Comparison of ENCODE assay signal across 17 cellular contexts in genomic region chr7:138932870-138933269, GRCh38. TPM values are rescaled to one million over a fixed set of nuclear protein-coding genes. Genes with fewer than 3 reads are reported as not detected.
A peak's percentile ranks its signal among the peaks of the same experiment; 100 is the strongest.
DNase-seq lines count a peak whose midpoint lies in the region; ATAC-seq and TF ChIP-seq lines count a peak whose summit lies in the region.
"Had no signal": no experiment of that assay in that cellular context is flagged by ENCODE, and none has a peak within 500 bp of the region (broad histone marks: within the 10 kb centered on the region; RNA-seq: fewer than 3 reads in every experiment).

No MANE protein-coding gene starts in this region.

- H3K9me3 Mint-ChIP-seq in WTC11 (no peaks in the 10 kb centered on the region), endothelial cell (ENCODE audit: unreplicated experiment) (no peaks in the 10 kb centered on the region)
- H3K9me3 Mint-ChIP-seq: CD4-positive, CD25-positive, alpha-beta regulatory T cell; CD8-positive, alpha-beta memory T cell had no signal

- H3K9me3 ChIP-seq in trophoblast cell (ENCODE audit: insufficient read depth, low read depth, low read length), result no peaks in the 10 kb centered on the region
- H3K9me3 ChIP-seq in SK-N-SH, result no peaks in the 10 kb centered on the region
- H3K9me3 ChIP-seq: BE2C had no signal

- CTCF ChIA-PET in WTC11 (lab: Charles Lee) (interaction anchor here (1.0 to 1.2 kb wide), 2 partner anchors 13 to 46 kb away, joined by 3 to 4 read pairs; no protein-coding TSS in a partner anchor), SK-N-SH (lab: Yijun Ruan, JAX) (interaction anchor here (1.0 to 1.6 kb wide), 3 partner anchors 8 to 142 kb away, joined by 3 to 6 read pairs (median 4); no protein-coding TSS in a partner anchor)

- H3K4me3 ChIP-seq in trophoblast cell (ENCODE audit: low read depth, low read length) (no peak overlapping the region), SK-N-SH (ENCODE audit: low read depth in 2 of 2, low read length in 1 of 2) (no peak overlapping the region)

- ATAC-seq in WTC11 (no peak), HG03521 (IDR thresholded peaks at IDR 0.05; ENCODE audit: unreplicated experiment) (no peak), GM21723 (IDR thresholded peaks at IDR 0.05; ENCODE audit: unreplicated experiment) (no peak)

- H2AK5ac ChIP-seq in trophoblast cell (ENCODE audit: low read length), result no peak overlapping the region

- H2BK5ac ChIP-seq in trophoblast cell (ENCODE audit: low read depth, low read length, poor library complexity), result no peak overlapping the region

- H3K23ac ChIP-seq in trophoblast cell (ENCODE audit: low read length), result no peak overlapping the region

- H3K79me2 ChIP-seq in trophoblast cell (ENCODE audit: control insufficient read depth, insufficient read depth, low read length, poor library complexity), result peaks cover 2% of the 10 kb centered on the region
- peaks cover 4% of the 10 kb centered on the region; the same call in 1 of the 2 replicates for H3K79me2 ChIP-seq in SK-N-SH (ENCODE audit: insufficient read depth)

- H4K91ac ChIP-seq in trophoblast cell (ENCODE audit: low read depth, low read length), result no peak overlapping the region

- H3F3A ChIP-seq in SK-N-SH (replicated peaks; ENCODE audit: insufficient read depth), result peaks cover 25% of the 10 kb centered on the region

- no peaks in the 10 kb centered on the region for H3K27me3 ChIP-seq in trophoblast cell (ENCODE audit: insufficient read depth, low read length)
- no peaks in the 10 kb centered on the region for H3K27me3 ChIP-seq in SK-N-SH (ENCODE audit: insufficient read depth)
- H3K27me3 ChIP-seq: BE2C had no signal

- DNase-seq in WTC11 (ENCODE audit: low spot score), result no peak
- no peak for DNase-seq in endothelial cell (ENCODE audit: low spot score)
- no peak for DNase-seq in trophoblast cell
- DNase-seq in NCI-H446 (lab: John Stamatoyannopoulos, UW), result no peak
- no peak for DNase-seq in SK-N-SH
- DNase-seq: ACHN; BE2C; C1 segment of cervical spinal cord; CD4-positive, CD25-positive, alpha-beta regulatory T cell; CD8-positive, alpha-beta memory T cell; DMS153; DMS79; GDM1; HCEC 1CT had no signal

- H3K36me3 ChIP-seq in trophoblast cell (ENCODE audit: control insufficient read depth in 1 of 2, insufficient read depth in 2 of 2, low read length in 2 of 2) (no peaks in the 10 kb centered on the region), SK-N-SH (replicated peaks in 1 of 2; ENCODE audit: control insufficient read depth in 1 of 2, insufficient read depth in 2 of 2, low read length in 1 of 2) (no peaks in the 10 kb centered on the region)

- TF ChIP-seq EP300 in SK-N-SH (IDR thresholded peaks at IDR 0.05; ENCODE audit: borderline replicate concordance in 1 of 2, low read depth in 1 of 2, low read length in 1 of 2), result no peak

- peaks cover 10% of the 10 kb centered on the region for H3K79me1 ChIP-seq in trophoblast cell (ENCODE audit: low read length)

- H3K27ac Mint-ChIP-seq in WTC11 (peak overlapping the region; percentile 77), endothelial cell (ENCODE audit: unreplicated experiment) (no peak overlapping the region)
- H3K27ac Mint-ChIP-seq: CD4-positive, CD25-positive, alpha-beta regulatory T cell; CD8-positive, alpha-beta memory T cell had no signal

- TF ChIP-seq CTCF in WTC11 (IDR thresholded peaks at IDR 0.05) (no peak), endothelial cell (IDR thresholded peaks at IDR 0.05; ENCODE audit: unreplicated experiment) (no peak), SK-N-SH (IDR thresholded peaks at IDR 0.05) (no peak)

- H2BK120ac ChIP-seq in trophoblast cell (ENCODE audit: insufficient read depth, low read length, poor library complexity), result no peak overlapping the region

- H3K4me2 ChIP-seq in trophoblast cell (ENCODE audit: low read length) (no peak overlapping the region), SK-N-SH (no peak overlapping the region)

- no peak overlapping the region for H2AFZ ChIP-seq in trophoblast cell (ENCODE audit: insufficient read depth, low read length, poor library complexity)
- H2AFZ ChIP-seq in SK-N-SH (ENCODE audit: low read depth), result no peak overlapping the region

- H3K4me3 Mint-ChIP-seq in WTC11 (no peak overlapping the region), endothelial cell (ENCODE audit: unreplicated experiment) (peak overlapping the region; percentile 8)
- H3K4me3 Mint-ChIP-seq: CD4-positive, CD25-positive, alpha-beta regulatory T cell; CD8-positive, alpha-beta memory T cell had no signal

- H3K27me3 Mint-ChIP-seq in WTC11 (ENCODE audit: low read depth), result no peaks in the 10 kb centered on the region
- no peaks in the 10 kb centered on the region for H3K27me3 Mint-ChIP-seq in endothelial cell (ENCODE audit: unreplicated experiment)

- no peak overlapping the region for H3K14ac ChIP-seq in trophoblast cell (ENCODE audit: low read length)

- no CpG with 5 or more reads among the region's 12 CpGs for WGBS in trophoblast cell (ENCODE audit: extremely low coverage, insufficient coverage, insufficient read length)
- WGBS in SK-N-SH (ENCODE audit: low lambda C conversion rate), result 97% methylated on average over 12 of the region's 12 CpGs

- H4K8ac ChIP-seq in trophoblast cell (ENCODE audit: low read depth, low read length), result no peak overlapping the region

- H3K9ac ChIP-seq in trophoblast cell (ENCODE audit: low read length), result no peak overlapping the region
- no peak overlapping the region for H3K9ac ChIP-seq in SK-N-SH

- no peaks in the 10 kb centered on the region for H4K20me1 ChIP-seq in SK-N-SH (ENCODE audit: insufficient read depth)

- POLR2A ChIA-PET in WTC11 (lab: Charles Lee) (interaction anchor here (0.7 kb wide), 1 partner anchor 1268 kb away, joined by 4 read pairs; no protein-coding TSS in a partner anchor), SK-N-SH (lab: Yijun Ruan, JAX) (no interaction called here)

- H3K27ac ChIP-seq in trophoblast cell (ENCODE audit: low read depth, low read length), result no peak overlapping the region
- H3K27ac ChIP-seq in SK-N-SH (ENCODE audit: low read depth in 2 of 2, low read length in 1 of 2), result no peak overlapping the region
- H3K27ac ChIP-seq: HL-60 had no signal

- H2BK12ac ChIP-seq in trophoblast cell (ENCODE audit: low read length), result peak overlapping the region; percentile 37

- TF ChIP-seq RAD21 in SK-N-SH (IDR thresholded peaks at IDR 0.05; ENCODE audit: low read length), result no peak

- no peak overlapping the region for H3K4ac ChIP-seq in trophoblast cell (ENCODE audit: low read depth, low read length)

- peaks cover 27% of the 10 kb centered on the region for H3K4me1 Mint-ChIP-seq in WTC11
- H3K4me1 Mint-ChIP-seq in endothelial cell (ENCODE audit: unreplicated experiment), result peaks cover 24% of the 10 kb centered on the region
- H3K4me1 Mint-ChIP-seq: CD4-positive, CD25-positive, alpha-beta regulatory T cell; CD8-positive, alpha-beta memory T cell had no signal

- H3K9me2 ChIP-seq in SK-N-SH, result no peaks in the 10 kb centered on the region

- H3K36me3 Mint-ChIP-seq in WTC11, result no peaks in the 10 kb centered on the region
- peaks cover 5% of the 10 kb centered on the region for H3K36me3 Mint-ChIP-seq in endothelial cell (ENCODE audit: low read depth, unreplicated experiment)
- H3K36me3 Mint-ChIP-seq: CD4-positive, CD25-positive, alpha-beta regulatory T cell had no signal

- no peak overlapping the region for H4K12ac ChIP-seq in trophoblast cell (ENCODE audit: low read depth, low read length)

- peaks cover 11 to 24% of the 10 kb centered on the region in 2 experiments for H3K4me1 ChIP-seq in trophoblast cell (ENCODE audit: control insufficient read depth in 1 of 2, insufficient read depth in 2 of 2, low read length in 2 of 2)
- peaks cover 21 to 44% of the 10 kb centered on the region in 2 experiments for H3K4me1 ChIP-seq in SK-N-SH (ENCODE audit: control insufficient read depth in 1 of 2, insufficient read depth in 2 of 2, low read depth in 1 of 2, low read length in 1 of 2)

- H3K18ac ChIP-seq in trophoblast cell (ENCODE audit: low read length), result peak overlapping the region; percentile 32

TF ChIP-seq in WTC11, 78 proteins besides CTCF, POLR2A, EP300 and RAD21 (continues in another document):
- TF ChIP-seq MXD4 (CRISPR knock-in tag; IDR thresholded peaks at IDR 0.05; ENCODE audit: borderline replicate concordance) (no peak), NFE2L1 (CRISPR knock-in tag; IDR thresholded peaks at IDR 0.05) (no peak), TEAD4 (CRISPR knock-in tag; IDR thresholded peaks at IDR 0.05) (no peak)

TF ChIP-seq in SK-N-SH, 30 proteins besides CTCF, POLR2A, EP300 and RAD21 (continues in another document):
- TF ChIP-seq REST (IDR thresholded peaks at IDR 0.05; ENCODE audit: low read depth, low read length) (no peak), MAX (IDR thresholded peaks at IDR 0.05; ENCODE audit: low read depth) (no peak), FOXM1 (IDR thresholded peaks at IDR 0.05; ENCODE audit: low read depth) (no peak), FOXJ3 (CRISPR knock-in tag; IDR thresholded peaks at IDR 0.05) (no peak)

RNA-seq across cellular contexts. Expression of gene KIAA1549, which starts 48.3 kb away (rescaled TPM):
- 16.3 to 18.7 TPM (median 17.2 TPM) in 3 replicates for total RNA-seq in WTC11 (2021)
- total RNA-seq in endothelial cell (ENCODE audit: unreplicated experiment), result 10.8 TPM
- 19.0 and 19.5 TPM in 2 replicates for polyA plus RNA-seq in trophoblast cell (2013)
- 3.0 and 3.6 TPM in 2 replicates for polyA plus RNA-seq in SK-N-SH (2012; rRNA removed)
- polyA plus RNA-seq in SK-N-SH (2012; cell fraction: cytosol; rRNA removed), result 3.3 and 4.1 TPM in 2 replicates
- polyA plus RNA-seq in SK-N-SH (2012; cell fraction: nucleus; rRNA removed), result 5.3 and 5.7 TPM in 2 replicates
- polyA plus RNA-seq: CD4-positive, CD25-positive, alpha-beta regulatory T cell; CD8-positive, alpha-beta memory T cell had no signal
